14 cellular contexts compared by ENCODE assay signal in the genomic region with DNA sequence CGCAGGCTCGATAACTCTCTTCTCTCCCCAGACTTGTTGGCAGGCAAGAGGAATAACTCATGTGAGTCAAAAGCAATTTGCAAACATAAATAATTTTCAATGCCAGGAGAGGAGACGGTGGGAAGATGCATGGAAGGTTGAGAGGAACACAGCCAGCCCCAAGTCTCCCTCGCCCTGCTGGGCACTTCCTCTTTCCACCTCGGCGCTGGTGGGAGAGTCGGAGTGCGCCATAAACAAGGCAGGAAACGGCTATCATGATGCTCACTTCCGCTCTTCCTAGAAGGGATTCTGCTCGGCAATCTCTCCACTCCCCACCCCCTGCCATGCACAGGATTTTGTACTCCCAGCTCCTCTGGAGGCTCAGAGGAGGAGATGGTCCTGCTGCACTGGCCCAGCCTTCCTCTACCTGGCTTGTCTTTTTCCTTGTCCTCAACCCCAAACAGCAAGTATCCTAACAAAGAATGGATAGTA. TPM values are rescaled to one million over a fixed set of nuclear protein-coding genes. Genes with fewer than 3 reads are reported as not detected.
DNase-seq lines count a peak whose midpoint lies in the region; ATAC-seq and TF ChIP-seq lines count a peak whose summit lies in the region.
"Had no signal": no experiment of that assay in that cellular context is flagged by ENCODE, and none has a peak within 500 bp of the region (broad histone marks: within the 10 kb centered on the region; RNA-seq: fewer than 3 reads in every experiment).

No MANE protein-coding gene starts in this region.

- no peak overlapping the region for H3K27ac ChIP-seq in breast epithelium
- H3K27ac ChIP-seq: dorsolateral prefrontal cortex, SJSA1 had no signal

- H3K27me3 ChIP-seq in breast epithelium, result no peaks in the 10 kb centered on the region
- H3K27me3 ChIP-seq: dorsolateral prefrontal cortex, SJSA1 had no signal

- peaks cover 33% of the 10 kb centered on the region for H3K27me3 Mint-ChIP-seq in dendritic cell treated with granulocyte-macrophage colony-stimulating factor and Interleukin-4, amounts not matched to agents 40 ng/mL and 50 ng/mL, for 4 days

- H3K9me3 ChIP-seq in breast epithelium, result no peaks in the 10 kb centered on the region
- H3K9me3 ChIP-seq: SJSA1 had no signal

- no peak for TF ChIP-seq CTCF in breast epithelium (IDR thresholded peaks at IDR 0.05)

- H3K4me3 Mint-ChIP-seq in dendritic cell treated with granulocyte-macrophage colony-stimulating factor and Interleukin-4, amounts not matched to agents 40 ng/mL and 50 ng/mL, for 4 days, result no peak overlapping the region

- H3K36me3 ChIP-seq in breast epithelium, result no peaks in the 10 kb centered on the region
- H3K36me3 ChIP-seq: SJSA1 had no signal

- H3K36me3 Mint-ChIP-seq in dendritic cell treated with granulocyte-macrophage colony-stimulating factor and Interleukin-4, amounts not matched to agents 40 ng/mL and 50 ng/mL, for 4 days (ENCODE audit: low read depth), result no peaks in the 10 kb centered on the region

- H3K4me1 Mint-ChIP-seq in dendritic cell treated with granulocyte-macrophage colony-stimulating factor and Interleukin-4, amounts not matched to agents 40 ng/mL and 50 ng/mL, for 4 days (ENCODE audit: low read depth), result peaks cover 63% of the 10 kb centered on the region

- no peak for TF ChIP-seq POLR2A in breast epithelium (IDR thresholded peaks at IDR 0.05)

- H3K4me3 ChIP-seq in breast epithelium, result no peak overlapping the region
- H3K4me3 ChIP-seq: dorsolateral prefrontal cortex, SJSA1 had no signal

- peak overlapping the region; percentile 62 for H3K27ac Mint-ChIP-seq in dendritic cell treated with granulocyte-macrophage colony-stimulating factor and Interleukin-4, amounts not matched to agents 40 ng/mL and 50 ng/mL, for 4 days

- DNase-seq in Right ventricle myocardium inferior (ENCODE audit: missing footprints), result no peak
- no peak for DNase-seq in Right ventricle myocardium superior
- DNase-seq in breast epithelium (ENCODE audit: low spot score in 2 of 2), result no peak
- no peak for DNase-seq in NCI-H1694 treated with DMSO at 0.1 percent for 48 hours (lab: John Stamatoyannopoulos, UW)
- DNase-seq: amniotic stem cell, DMS53, dorsolateral prefrontal cortex, NCI-H2081 treated with DMSO at 0.1 percent for 48 hours, NCI-H82 had no signal

- peaks cover 0 to 4% of the 10 kb centered on the region in 2 donors for H3K4me1 ChIP-seq in breast epithelium

- intact Hi-C loops in Right ventricle myocardium inferior (cut with DNase I), result no loop called here
- intact Hi-C loops in Right ventricle myocardium superior (cut with DNase I), result no loop called here
- intact Hi-C loops in dendritic cell treated with granulocyte-macrophage colony-stimulating factor and Interleukin-4, amounts not matched to agents 40 ng/mL and 50 ng/mL, for 4 days (cut with micrococcal nuclease), result no loop called here
- intact Hi-C loops in breast epithelium (cut with DNase I; ENCODE audit: low total_unique reads), result no loop called here

- ATAC-seq in Right ventricle myocardium inferior, result peak; percentile 22
- ATAC-seq in Right ventricle myocardium superior (ENCODE audit: poor library complexity), result no peak
- ATAC-seq in HG03521 (IDR thresholded peaks at IDR 0.05; ENCODE audit: unreplicated experiment), result no peak
- no peak for ATAC-seq in GM21619 (IDR thresholded peaks at IDR 0.05; ENCODE audit: unreplicated experiment)

- no peaks in the 10 kb centered on the region for H3K9me3 Mint-ChIP-seq in dendritic cell treated with granulocyte-macrophage colony-stimulating factor and Interleukin-4, amounts not matched to agents 40 ng/mL and 50 ng/mL, for 4 days

TF ChIP-seq in PFSK-1, 5 proteins besides CTCF, POLR2A, EP300 and RAD21:
- no peak for TF ChIP-seq SIN3A (IDR thresholded peaks at IDR 0.05; ENCODE audit: borderline replicate concordance, insufficient read depth, low read length)
- peak; percentile 97 for TF ChIP-seq FOXP2 (optimal IDR thresholded peaks at IDR 0.05; ENCODE audit: borderline replicate concordance, extremely low read depth, extremely low read length, insufficient read depth)
- TF ChIP-seq POLR2AphosphoS5 (IDR thresholded peaks at IDR 0.05; ENCODE audit: low read depth, low read length), result no peak
- no peak for TF ChIP-seq TAF1 (IDR thresholded peaks at IDR 0.05; ENCODE audit: borderline replicate concordance, insufficient read depth, low read length)
- TF ChIP-seq REST (IDR thresholded peaks at IDR 0.05; ENCODE audit: insufficient read depth in 1 of 2, low read depth in 2 of 2, low read length in 2 of 2), result no peak

RNA-seq across cellular contexts. Expression of gene CBX4, which starts 13.0 kb away (rescaled TPM):
- 23.7 TPM for total RNA-seq in Right ventricle myocardium inferior
- total RNA-seq in Right ventricle myocardium superior, result 25.6 TPM
- 51.3 TPM for polyA plus RNA-seq in PFSK-1 (2012; ENCODE audit: insufficient read length, low read depth)
- 10 to 100 TPM; 11.5 to 20.6 (median 13.4) TPM for total RNA-seq in breast epithelium

RNA-seq across cellular contexts. Expression of gene CBX8, which starts 29.4 kb away (rescaled TPM):
- total RNA-seq in Right ventricle myocardium inferior, result 5.3 TPM
- 6.2 TPM for total RNA-seq in Right ventricle myocardium superior
- polyA plus RNA-seq in PFSK-1 (2012; ENCODE audit: insufficient read length, low read depth), result 9.9 TPM
- 1 to 10 TPM; 1.9 to 9.2 (median 6.7) TPM for total RNA-seq in breast epithelium

RNA-seq across cellular contexts. Expression of gene CBX2, which starts 48.3 kb away (rescaled TPM):
- total RNA-seq in Right ventricle myocardium inferior (4.2 TPM), Right ventricle myocardium superior (4.2 TPM), breast epithelium (1 to 10 TPM; 1.2 to 2.2 (median 2.0) TPM)
- 9.7 TPM for polyA plus RNA-seq in PFSK-1 (2012; ENCODE audit: insufficient read length, low read depth)
